Comparison of ENCODE assay signal across 8 cellular contexts in genomic region chr1:203626910-203627246, GRCh38. TPM values are rescaled to one million over a fixed set of nuclear protein-coding genes. Genes with fewer than 3 reads are reported as not detected.
DNase-seq lines count a peak whose midpoint lies in the region; ATAC-seq and TF ChIP-seq lines count a peak whose summit lies in the region.

No MANE protein-coding gene starts in this region.

- no peaks in the 10 kb centered on the region for H3K27me3 ChIP-seq in WERI-Rb-1 (ENCODE audit: insufficient read depth, low read depth, severe bottlenecking)
- no peaks in the 10 kb centered on the region for H3K27me3 ChIP-seq in heart left ventricle
- H3K27me3 ChIP-seq in gastrocnemius medialis, result no peaks in the 10 kb centered on the region

- H3K27ac ChIP-seq in WERI-Rb-1 (peak overlapping the region; percentile 70), heart left ventricle (peak overlapping the region; percentile 61 to 97 (median 93)), gastrocnemius medialis (peak overlapping the region; percentile 80 to 84 (median 82))

- in situ Hi-C loops in gastrocnemius medialis (cut with MboI; ENCODE audit: low sequenced_read_pairs in 4 of 4), result loop anchor here in 3 of 4 donors (5.0 to 10.0 kb wide), 3 partner anchors 65 to 122 kb away; no protein-coding TSS in a partner anchor

- ATAC-seq in heart left ventricle (peak; percentile 12 to 30 (median 20)), gastrocnemius medialis (peak; percentile 16 to 19), GM21515 (IDR thresholded peaks at IDR 0.05; ENCODE audit: unreplicated experiment) (no peak)

- H3K4me3 ChIP-seq in WERI-Rb-1 (ENCODE audit: low read depth, low read length) (peak overlapping the region; percentile 63), heart left ventricle (peak overlapping the region; percentile 51 to 83 (median 76)), gastrocnemius medialis (peak overlapping the region; percentile 65 to 78 (median 71))

- H3K9me3 ChIP-seq in WERI-Rb-1 (ENCODE audit: severe bottlenecking), result no peaks in the 10 kb centered on the region
- H3K9me3 ChIP-seq in heart left ventricle, result no peaks in the 10 kb centered on the region
- H3K9me3 ChIP-seq in gastrocnemius medialis, result no peaks in the 10 kb centered on the region

- DNase-seq in DMS 273 (lab: John Stamatoyannopoulos, UW; ENCODE audit: unreplicated experiment), result peak; percentile 81
- DNase-seq in DMS 273 treated with DMSO at 0.1 percent for 48 hours (lab: John Stamatoyannopoulos, UW), result no peak
- DNase-seq in WERI-Rb-1, result no peak
- no peak for DNase-seq in heart left ventricle
- peak in 1 of 2 donors; percentile 12 for DNase-seq in gastrocnemius medialis
- DNase-seq in cortex of kidney (lab: John Stamatoyannopoulos, UW), result no peak
- no peak for DNase-seq in GDM1 (lab: John Stamatoyannopoulos, UW)

- intact Hi-C loops in heart left ventricle (cut with DNase I) (loop anchor here (1.0 to 10.0 kb wide), 13 partner anchors 45 to 170 kb away; partner anchors contain the start of genes ZBED6 (in 1 of the 10) and ZC3H11A (in 1 of the 10)), gastrocnemius medialis (cut with DNase I; ENCODE audit: low total_unique reads) (loop anchor here (1.0 to 10.0 kb wide), 6 partner anchors 45 to 352 kb away; no protein-coding TSS in a partner anchor)

- TF ChIP-seq CTCF in WERI-Rb-1 (IDR thresholded peaks at IDR 0.05; ENCODE audit: low read depth, low read length) (no peak), heart left ventricle (IDR thresholded peaks at IDR 0.05) (no peak), gastrocnemius medialis (IDR thresholded peaks at IDR 0.05 in 4 of 5, conservative IDR thresholded peaks at IDR 0.05 in 1 of 5) (no peak)

- WGBS in heart left ventricle, 4 donors, result 0 to 3% (median 0%) methylated on average over 8 of the region's 8 CpGs

- TF ChIP-seq POLR2A in heart left ventricle (IDR thresholded peaks at IDR 0.05) (no peak), gastrocnemius medialis (IDR thresholded peaks at IDR 0.05) (no peak)

- peaks cover 0 to 62% (median 34%) of the 10 kb centered on the region in 12 donors for H3K4me1 ChIP-seq in heart left ventricle
- peaks cover 31 to 50% of the 10 kb centered on the region in 2 donors for H3K4me1 ChIP-seq in gastrocnemius medialis

- no peaks in the 10 kb centered on the region for H3K36me3 ChIP-seq in WERI-Rb-1
- H3K36me3 ChIP-seq in heart left ventricle, result peaks cover 0 to 6% (median 2%) of the 10 kb centered on the region in 9 donors
- no peaks in the 10 kb centered on the region for H3K36me3 ChIP-seq in gastrocnemius medialis

RNA-seq across cellular contexts. Expression of gene ATP2B4, which starts 0.2 kb away (rescaled TPM):
- total RNA-seq in heart left ventricle (100 to 1,000 TPM in 8 of 9 donors, 10 to 100 TPM in 1; 87.0 to 253 (median 159) TPM), gastrocnemius medialis (10 to 100 TPM in 3 of 4 donors, 1 to 10 TPM in 1; 9.3 to 19.0 (median 12.0) TPM)
- 100 to 1,000 TPM in 1 of 2 donors, 10 to 100 TPM in 1; 56.0 to 142 TPM for polyA plus RNA-seq in heart left ventricle

Comparison
In these comparisons a context has a peak if more than half of its experiments do, and no peak if none do; other contexts are left out.
1. RNA of gene ATP2B4, which starts 0.2 kb away (total RNA-seq): 87.0 to 253 TPM in heart left ventricle; 9.3 to 19.0 TPM in gastrocnemius medialis; every median in the first group is over 4 times any median in the second.
2. Peak in every context shown above with its lines, with median percentiles within 50 percentile points of each other: H3K27ac ChIP-seq and H3K4me3 ChIP-seq.